Comparison of ENCODE assay signal across 24 cellular contexts in genomic region chr5:15762668-15763067, GRCh38.
DNase-seq lines count a peak whose midpoint lies in the region; ATAC-seq and TF ChIP-seq lines count a peak whose summit lies in the region.
"Had no signal": no experiment of that assay in that cellular context is flagged by ENCODE, and none has a peak within 500 bp of the region (broad histone marks: within the 10 kb centered on the region; RNA-seq: fewer than 3 reads in every experiment).

No MANE protein-coding gene starts in this region.

- no peak overlapping the region for H3K4ac ChIP-seq in trophoblast cell (ENCODE audit: low read depth, low read length)

- H3K4me3 ChIP-seq in trophoblast cell (ENCODE audit: low read depth, low read length), result no peak overlapping the region
- H3K4me3 ChIP-seq: BLaER1 treated with 17β-estradiol and CSF1 and Interleukin-3, amounts not matched to agents 10 nM and 100 nM; GM12878 had no signal

- H3K4me1 Mint-ChIP-seq in mesothelial cell of epicardium, result peaks cover 38% of the 10 kb centered on the region

- H2BK120ac ChIP-seq in trophoblast cell (ENCODE audit: insufficient read depth, low read length, poor library complexity), result no peak overlapping the region

- H3K9me3 Mint-ChIP-seq in mesothelial cell of epicardium, result no peaks in the 10 kb centered on the region

- H2BK5ac ChIP-seq in trophoblast cell (ENCODE audit: low read depth, low read length, poor library complexity), result no peak overlapping the region

- H3K79me1 ChIP-seq in trophoblast cell (ENCODE audit: low read length), result peaks cover 2% of the 10 kb centered on the region

- DNase-seq in NCI-H82 (lab: John Stamatoyannopoulos, UW) (peak; percentile 72), SK-N-DZ (ENCODE audit: low spot score) (peak; percentile 52), mesothelial cell of epicardium (ENCODE audit: low spot score in 2 of 2, unreplicated experiment in 2 of 2) (no peak), pons (ENCODE audit: low spot score) (no peak), trophoblast cell (no peak)
- DNase-seq: 8988T; ACHN; Caco-2; Calu3; CD4-positive, alpha-beta T cell; CD8-positive, alpha-beta T cell; DMS 273 treated with DMSO at 0.1 percent for 48 hours; DMS153; DMS53; DMS79; DND-41; EL; GDM1 had no signal

- H4K12ac ChIP-seq in trophoblast cell (ENCODE audit: low read depth, low read length), result no peak overlapping the region

- H3K4me1 ChIP-seq in trophoblast cell (ENCODE audit: control insufficient read depth in 1 of 2, insufficient read depth in 2 of 2, low read length in 2 of 2), result peaks cover 3 to 5% of the 10 kb centered on the region in 2 experiments
- H3K4me1 ChIP-seq: BLaER1 treated with 17β-estradiol and CSF1 and Interleukin-3, amounts not matched to agents 10 nM and 100 nM; Caco-2 had no signal

- ATAC-seq in SK-N-SH treated with all-trans-retinoic acid at 6 μM for 48 hours, result no peak
- ATAC-seq in HG03139 (IDR thresholded peaks at IDR 0.05; ENCODE audit: unreplicated experiment), result no peak
- no peak for ATAC-seq in HG03442 (IDR thresholded peaks at IDR 0.05; ENCODE audit: unreplicated experiment)
- ATAC-seq: CD8-positive, alpha-beta T cell; GM12878 had no signal

- no peak overlapping the region for H4K8ac ChIP-seq in trophoblast cell (ENCODE audit: low read depth, low read length)

- TF ChIP-seq CTCF in mesothelial cell of epicardium (IDR thresholded peaks at IDR 0.05; ENCODE audit: unreplicated experiment), result no peak

- no peak overlapping the region for H3K4me3 Mint-ChIP-seq in mesothelial cell of epicardium
- H3K4me3 Mint-ChIP-seq: CD4-positive, alpha-beta T cell; CD8-positive, alpha-beta T cell had no signal

- H3K27ac ChIP-seq in trophoblast cell (ENCODE audit: low read depth, low read length), result no peak overlapping the region
- H3K27ac ChIP-seq: BLaER1 treated with 17β-estradiol and CSF1 and Interleukin-3, amounts not matched to agents 10 nM and 100 nM; C4-2B had no signal

- no peak overlapping the region for H2AFZ ChIP-seq in trophoblast cell (ENCODE audit: insufficient read depth, low read length, poor library complexity)

- no peaks in the 10 kb centered on the region for H3K36me3 Mint-ChIP-seq in mesothelial cell of epicardium
- H3K36me3 Mint-ChIP-seq: CD8-positive, alpha-beta T cell had no signal

- H4K91ac ChIP-seq in trophoblast cell (ENCODE audit: low read depth, low read length), result no peak overlapping the region

- no peaks in the 10 kb centered on the region for H3K27me3 Mint-ChIP-seq in mesothelial cell of epicardium (ENCODE audit: low read depth)
- H3K27me3 Mint-ChIP-seq: CD4-positive, alpha-beta T cell had no signal

- H3K4me2 ChIP-seq in trophoblast cell (ENCODE audit: low read length), result no peak overlapping the region
- H3K4me2 ChIP-seq: BLaER1 treated with 17β-estradiol and CSF1 and Interleukin-3, amounts not matched to agents 10 nM and 100 nM had no signal

- no peak overlapping the region for H2BK12ac ChIP-seq in trophoblast cell (ENCODE audit: low read length)

- no peaks in the 10 kb centered on the region for H3K36me3 ChIP-seq in trophoblast cell (ENCODE audit: control insufficient read depth in 1 of 2, insufficient read depth in 2 of 2, low read length in 2 of 2)
- H3K36me3 ChIP-seq: BLaER1 treated with 17β-estradiol and CSF1 and Interleukin-3, amounts not matched to agents 10 nM and 100 nM had no signal

- H3K14ac ChIP-seq in trophoblast cell (ENCODE audit: low read length), result no peak overlapping the region

- no peak overlapping the region for H3K9ac ChIP-seq in trophoblast cell (ENCODE audit: low read length)
- H3K9ac ChIP-seq: BLaER1 treated with 17β-estradiol and CSF1 and Interleukin-3, amounts not matched to agents 10 nM and 100 nM had no signal

- H3K18ac ChIP-seq in trophoblast cell (ENCODE audit: low read length), result no peak overlapping the region

- no peak overlapping the region for H2AK5ac ChIP-seq in trophoblast cell (ENCODE audit: low read length)

- no peaks in the 10 kb centered on the region for H3K79me2 ChIP-seq in trophoblast cell (ENCODE audit: control insufficient read depth, insufficient read depth, low read length, poor library complexity)

- peak overlapping the region; percentile 47 for H3K27ac Mint-ChIP-seq in mesothelial cell of epicardium
- H3K27ac Mint-ChIP-seq: CD4-positive, alpha-beta T cell; CD8-positive, alpha-beta T cell had no signal

- no peak overlapping the region for H3K23ac ChIP-seq in trophoblast cell (ENCODE audit: low read length)

- no peaks in the 10 kb centered on the region for H3K9me3 ChIP-seq in trophoblast cell (ENCODE audit: insufficient read depth, low read depth, low read length)
- H3K9me3 ChIP-seq: BLaER1 treated with 17β-estradiol and CSF1 and Interleukin-3, amounts not matched to agents 10 nM and 100 nM; Caco-2 had no signal

- no CpG with 5 or more reads among the region's 3 CpGs for WGBS in trophoblast cell (ENCODE audit: extremely low coverage, insufficient coverage, insufficient read length)

- H3K27me3 ChIP-seq in trophoblast cell (ENCODE audit: insufficient read depth, low read length), result no peaks in the 10 kb centered on the region
- H3K27me3 ChIP-seq: BLaER1 treated with 17β-estradiol and CSF1 and Interleukin-3, amounts not matched to agents 10 nM and 100 nM had no signal

TF ChIP-seq in SK-N-SH treated with all-trans-retinoic acid at 6 μM for 48 hours, 23 proteins besides CTCF, POLR2A, EP300 and RAD21:
- no peak for TF ChIP-seq BACH2 (CRISPR knock-in tag; IDR thresholded peaks at IDR 0.05; ENCODE audit: borderline replicate concordance)
- peak; percentile 80; the same call in 1 of the 2 replicates for TF ChIP-seq CREB5 (CRISPR knock-in tag; IDR thresholded peaks at IDR 0.05; ENCODE audit: low read depth)
- TF ChIP-seq TSHZ2 (CRISPR knock-in tag; IDR thresholded peaks at IDR 0.05), result no peak; the same call in 1 of the 2 replicates
- TF ChIP-seq ISL1 (CRISPR knock-in tag; IDR thresholded peaks at IDR 0.05), result peak; percentile 90
- TF ChIP-seq TCF4 (CRISPR knock-in tag; IDR thresholded peaks at IDR 0.05; ENCODE audit: borderline replicate concordance), result peak; percentile 69; the same call in 1 of the 2 replicates

Comparison
In these comparisons a context has a peak if more than half of its experiments do, and no peak if none do; other contexts are left out.
1. DNase-seq: peak in NCI-H82 (single experiment) and SK-N-DZ (single experiment); none in mesothelial cell of epicardium (0 of 2), pons (single experiment) and trophoblast cell (0 of 2).